Comparison of ENCODE assay signal across 8 cellular contexts in genomic region chr1:74733616-74734484, GRCh38. TPM values are rescaled to one million over a fixed set of nuclear protein-coding genes. Genes with fewer than 3 reads are reported as not detected.
A peak's percentile ranks its signal among the peaks of the same experiment; 100 is the strongest.
DNase-seq lines count a peak whose midpoint lies in the region; ATAC-seq lines count a peak whose summit lies in the region.

No MANE protein-coding gene starts in this region.

- peaks cover 9% of the 10 kb centered on the region in 2 donors for H3K4me1 ChIP-seq in aorta (ENCODE audit: control insufficient read depth in 1 of 2, insufficient read depth in 2 of 2, low read length in 2 of 2)

- 21 to 22% methylated on average over 11 of the region's 11 CpGs for WGBS in aorta, 2 donors

- H3K27ac ChIP-seq in aorta (ENCODE audit: low read depth in 1 of 2, low read length in 2 of 2) = peak overlapping the region; percentile 21 to 96

- H3K9me3 ChIP-seq in aorta (ENCODE audit: control insufficient read depth, low read length) = no peaks in the 10 kb centered on the region

- H3K27me3 ChIP-seq in aorta (ENCODE audit: control insufficient read depth in 1 of 2, insufficient read depth in 2 of 2, low read length in 1 of 2) = no peaks in the 10 kb centered on the region

- peak; percentile 85 for DNase-seq in DMS53 treated with DMSO at 0.1 percent for 48 hours (lab: John Stamatoyannopoulos, UW; ENCODE audit: unreplicated experiment)
- DNase-seq in HK-2 (ENCODE audit: unreplicated experiment) = peak; percentile 15
- peak; percentile 36 for DNase-seq in NCI-H524 treated with DMSO at 0.1 percent for 48 hours (lab: John Stamatoyannopoulos, UW)
- DNase-seq in activated CD8-positive, alpha-beta memory T cell treated with anti-CD3 and anti-CD28 coated beads, Interleukin-2, amount 50 U/mL, for 4 hours = peak; percentile 20
- peak; percentile 72 for DNase-seq in fibroblast of gingiva (ENCODE audit: low read depth)
- DNase-seq in myocyte (ENCODE audit: low read depth) = peak; percentile 82
- DNase-seq in aorta = no peak

- H3K36me3 ChIP-seq in aorta (ENCODE audit: control insufficient read depth in 1 of 2, insufficient read depth in 2 of 2, low read length in 1 of 2) = peaks cover 0 to 6% of the 10 kb centered on the region in 2 donors

- intact Hi-C loops in aorta (cut with DNase I) = loop anchor here in 1 of 2 donors (10.0 kb wide), 1 partner anchor 539 kb away; the partner anchor contains the start of genes FPGT and LRRIQ3

- peak overlapping the region; percentile 81 to 94 for H3K4me3 ChIP-seq in aorta (ENCODE audit: low read length in 2 of 2)

- peak; percentile 57 for ATAC-seq in GM21367 (IDR thresholded peaks at IDR 0.05; ENCODE audit: unreplicated experiment)
- ATAC-seq in aorta (ENCODE audit: low FRiP score) = peak; percentile 77

RNA-seq across cellular contexts. Expression of gene TYW3, which starts 0.9 kb away (rescaled TPM):
- 13.3 and 18.5 TPM in 2 replicates for total RNA-seq in myocyte
- 10.1 TPM for polyA plus RNA-seq in myocyte (2012)
- total RNA-seq in aorta = 10 to 100 TPM; 16.3 to 21.1 TPM
- polyA plus RNA-seq in aorta = 10 to 100 TPM; 16.6 to 26.4 TPM

RNA-seq across cellular contexts. Expression of gene CRYZ, which starts 1.0 kb away (rescaled TPM):
- total RNA-seq in myocyte = 44.3 and 46.0 TPM in 2 replicates
- polyA plus RNA-seq in myocyte (2012) = 20.8 TPM
- total RNA-seq in aorta = 10 to 100 TPM; 24.2 to 28.7 TPM
- 10 to 100 TPM; 23.8 to 36.5 TPM for polyA plus RNA-seq in aorta

Comparison
In these comparisons a context has a peak if more than half of its experiments do, and no peak if none do; other contexts are left out.
1. DNase-seq: peak in DMS53 treated with DMSO at 0.1 percent for 48 hours (single experiment), HK-2 (single experiment), NCI-H524 treated with DMSO at 0.1 percent for 48 hours (single experiment), activated CD8-positive, alpha-beta memory T cell treated with anti-CD3 and anti-CD28 coated beads, Interleukin-2, amount 50 U/mL, for 4 hours (single experiment), fibroblast of gingiva (single experiment) and myocyte (single experiment); none in aorta (0 of 2).